In genomic region chr1:228404107-228404720, GRCh38 we compare ENCODE assay signal across 10 cellular contexts. TPM values are rescaled to one million over a fixed set of nuclear protein-coding genes. Genes with fewer than 3 reads are reported as not detected.
DNase-seq lines count a peak whose midpoint lies in the region; ATAC-seq, FAIRE-seq and TF ChIP-seq lines count a peak whose summit lies in the region.
"Had no signal": no experiment of that assay in that cellular context is flagged by ENCODE, and none has a peak within 500 bp of the region (broad histone marks: within the 10 kb centered on the region; RNA-seq: fewer than 3 reads in every experiment).

No MANE protein-coding gene starts in this region.

- H3K9me1 ChIP-seq in endothelial cell of umbilical vein (replicated peaks; ENCODE audit: control insufficient read depth, extremely low read depth, insufficient read depth, low read length): no peaks in the 10 kb centered on the region

- POLR2A ChIA-PET in Panc1 (lab: Charles Lee): no interaction called here
- POLR2A ChIA-PET in endothelial cell of umbilical vein (lab: Charles Lee): no interaction called here

- H3K9me3 Mint-ChIP-seq in activated T-cell treated with anti-CD3 and anti-CD28 coated beads, Interleukin-2, amount 50 U/mL, for 24 hours: no peaks in the 10 kb centered on the region

- H3K27ac Mint-ChIP-seq in activated T-cell treated with anti-CD3 and anti-CD28 coated beads, Interleukin-2, amount 50 U/mL, for 24 hours: peak overlapping the region; percentile 92

- BruUV-seq in Panc1 (replicated peaks; lab: Mats Ljungman, UMichigan) (TSS peak; percentile 75), endothelial cell of umbilical vein (replicated peaks; lab: Mats Ljungman, UMichigan) (no TSS peak)

- no peak for DNase-seq in activated T-cell treated with anti-CD3 and anti-CD28 coated beads, Interleukin-2, amount 50 U/mL, for 24 hours
- no peak for DNase-seq in activated T-cell treated with anti-CD3 and anti-CD28 coated beads, Interleukin-2, amount 50 U/mL, for 1 hour
- no peak for DNase-seq in Panc1 (ENCODE audit: low read depth, low spot score)
- no peak for DNase-seq in endothelial cell of umbilical vein (ENCODE audit: low read depth, low spot score)
- DNase-seq in retinal pigment epithelial cell (ENCODE audit: low read depth): no peak
- DNase-seq in SW 1271 (lab: John Stamatoyannopoulos, UW): no peak
- DNase-seq: effector CD4-positive, alpha-beta T cell; left colon had no signal

- H3K4me3 Mint-ChIP-seq in activated T-cell treated with anti-CD3 and anti-CD28 coated beads, Interleukin-2, amount 50 U/mL, for 24 hours: peak overlapping the region; percentile 94

- peak overlapping the region; percentile 83 for H3K4me2 ChIP-seq in endothelial cell of umbilical vein (ENCODE audit: insufficient read depth, low read length)

- TF ChIP-seq POLR2A in endothelial cell of umbilical vein (IDR thresholded peaks at IDR 0.05; ENCODE audit: low read depth, low read length): no peak

- no peak overlapping the region for H2AFZ ChIP-seq in endothelial cell of umbilical vein (ENCODE audit: low read depth, low read length)

- no peaks in the 10 kb centered on the region for H3K9me3 ChIP-seq in Panc1 (ENCODE audit: control insufficient read depth, insufficient read depth, low read depth, low read length)
- no peaks in the 10 kb centered on the region for H3K9me3 ChIP-seq in endothelial cell of umbilical vein (replicated peaks; ENCODE audit: control insufficient read depth, insufficient read depth, low read length)

- no peak for FAIRE-seq in endothelial cell of umbilical vein (lab: Jason Lieb, UNC)

- no peak for TF ChIP-seq CTCF in Panc1 (IDR thresholded peaks at IDR 0.05)
- no peak for TF ChIP-seq CTCF in endothelial cell of umbilical vein (IDR thresholded peaks at IDR 0.05; ENCODE audit: extremely low read depth in 1 of 2, insufficient read depth in 1 of 2, low read depth in 1 of 2, low read length in 2 of 2)
- no peak for TF ChIP-seq CTCF in retinal pigment epithelial cell (conservative IDR thresholded peaks at IDR 0.05; ENCODE audit: low read depth, low read length)

- H3K27me3 Mint-ChIP-seq in activated T-cell treated with anti-CD3 and anti-CD28 coated beads, Interleukin-2, amount 50 U/mL, for 24 hours: no peaks in the 10 kb centered on the region

- in situ Hi-C loops in Panc1 (cut with HindIII; ENCODE audit: low pct_unique_long_range_greater_than_20kb, low sequenced_read_pairs): no loop called here

- intact Hi-C loops in Panc1 (cut with micrococcal nuclease; ENCODE audit: unreplicated experiment) (no loop called here), endothelial cell of umbilical vein (cut with micrococcal nuclease) (no loop called here)

- H3K79me2 ChIP-seq in endothelial cell of umbilical vein (ENCODE audit: control insufficient read depth, insufficient read depth, low read length): peaks cover 68% of the 10 kb centered on the region

- no peak overlapping the region for H3K9ac ChIP-seq in endothelial cell of umbilical vein (replicated peaks; ENCODE audit: extremely low read depth, insufficient read depth, low read length)

- H3K27ac ChIP-seq in Panc1 (ENCODE audit: low read length) (no peak overlapping the region; the same call in 1 of the 2 replicates), endothelial cell of umbilical vein (ENCODE audit: insufficient read depth, low read depth, low read length) (no peak overlapping the region)

- H3K4me3 ChIP-seq in Panc1 (ENCODE audit: low read depth in 2 of 2, low read length in 2 of 2) (peak overlapping the region; percentile 90 to 93; a peak in 3 of 4 replicates), endothelial cell of umbilical vein (replicated peaks in 1 of 3; ENCODE audit: insufficient read depth in 1 of 3, low read depth in 1 of 3, low read length in 3 of 3) (peak overlapping the region in 1 of 3 experiments; percentile 57), retinal pigment epithelial cell (ENCODE audit: low read length) (peak overlapping the region; percentile 79)

- dilution Hi-C loops in endothelial cell of umbilical vein (cut with MboI; ENCODE audit: extremely low pct_ligation_motif_present, low sequenced_read_pairs): no loop called here

- H3K4me1 ChIP-seq in Panc1 (ENCODE audit: control insufficient read depth, insufficient read depth, low read length): peaks cover 20% of the 10 kb centered on the region
- peaks cover 23% of the 10 kb centered on the region for H3K4me1 ChIP-seq in endothelial cell of umbilical vein (ENCODE audit: control insufficient read depth, extremely low read depth, insufficient read depth, low read length)

- H3K4me1 Mint-ChIP-seq in activated T-cell treated with anti-CD3 and anti-CD28 coated beads, Interleukin-2, amount 50 U/mL, for 24 hours (ENCODE audit: low read depth): peaks cover 61% of the 10 kb centered on the region

- H3K27me3 ChIP-seq in Panc1 (ENCODE audit: control insufficient read depth, insufficient read depth, low read length): no peaks in the 10 kb centered on the region
- no peaks in the 10 kb centered on the region for H3K27me3 ChIP-seq in endothelial cell of umbilical vein (ENCODE audit: control insufficient read depth in 2 of 2, insufficient read depth in 2 of 2, low read length in 2 of 2)

- CTCF ChIA-PET in Panc1 (lab: Charles Lee): no interaction called here
- CTCF ChIA-PET in endothelial cell of umbilical vein (lab: Charles Lee): interaction anchor here (5.3 kb wide), 1 partner anchor 11 kb away, joined by 42 read pairs; no protein-coding TSS in a partner anchor

- ATAC-seq in Panc1 (no peak), HG03457 (IDR thresholded peaks at IDR 0.05; ENCODE audit: unreplicated experiment) (no peak), GM21423 (IDR thresholded peaks at IDR 0.05; ENCODE audit: unreplicated experiment) (no peak)
- ATAC-seq: left colon had no signal

- H3K36me3 ChIP-seq in Panc1 (ENCODE audit: control insufficient read depth, insufficient read depth, low read length) (no peaks in the 10 kb centered on the region), endothelial cell of umbilical vein (ENCODE audit: control insufficient read depth in 2 of 2, extremely low read depth in 1 of 2, insufficient read depth in 2 of 2, low read length in 2 of 2) (peaks cover 0 to 11% of the 10 kb centered on the region in 2 experiments)

- peaks cover 66% of the 10 kb centered on the region for H3K36me3 Mint-ChIP-seq in activated T-cell treated with anti-CD3 and anti-CD28 coated beads, Interleukin-2, amount 50 U/mL, for 24 hours (ENCODE audit: low read depth)

- no peaks in the 10 kb centered on the region for H4K20me1 ChIP-seq in endothelial cell of umbilical vein (replicated peaks; ENCODE audit: control insufficient read depth, extremely low read depth, insufficient read depth, low read length)

TF ChIP-seq in endothelial cell of umbilical vein, 7 proteins besides CTCF, POLR2A, EP300 and RAD21:
- no peak for TF ChIP-seq MAX (IDR thresholded peaks at IDR 0.05; ENCODE audit: insufficient read depth, insufficient read length)
- TF ChIP-seq EZH2 (IDR thresholded peaks at IDR 0.05; ENCODE audit: borderline replicate concordance, low read depth, low read length, severe bottlenecking): no peak
- no peak for TF ChIP-seq POLR2AphosphoS5 (IDR thresholded peaks at IDR 0.05; ENCODE audit: insufficient read depth, low read depth, low read length)
- TF ChIP-seq FOS (IDR thresholded peaks at IDR 0.05; ENCODE audit: borderline replicate concordance, insufficient read depth, low read length): no peak
- TF ChIP-seq JUN (IDR thresholded peaks at IDR 0.05; ENCODE audit: borderline replicate concordance, insufficient read depth, insufficient read length, low read depth): no peak
- no peak for TF ChIP-seq GATA2 (IDR thresholded peaks at IDR 0.05; ENCODE audit: insufficient read depth, insufficient read length, low read depth, low read length)
TF ChIP-seq in endothelial cell of umbilical vein: peak in this region for 0.

RNA-seq across cellular contexts. Expression of gene TRIM11, which starts 2.4 kb away (rescaled TPM):
- 38.6 TPM for total RNA-seq in Panc1 (2021; ENCODE audit: unreplicated experiment)
- 32.3 TPM for polyA plus RNA-seq in Panc1 (2012; ENCODE audit: insufficient read length)
- total RNA-seq in endothelial cell of umbilical vein: 25.2 and 28.8 TPM in 2 replicates
- 11.5 and 11.7 TPM in 2 replicates for polyA plus RNA-seq in endothelial cell of umbilical vein
- polyA plus RNA-seq in endothelial cell of umbilical vein (2011; cell fraction: cytosol; rRNA removed): 6.5 and 9.0 TPM in 2 replicates
- 24.3 and 26.2 TPM in 2 replicates for polyA plus RNA-seq in endothelial cell of umbilical vein (2011; cell fraction: nucleus; rRNA removed)
- polyA plus RNA-seq in endothelial cell of umbilical vein (2012): 9.5 and 10.3 TPM in 2 replicates
- 13.9 and 14.6 TPM in 2 replicates for polyA minus RNA-seq in endothelial cell of umbilical vein
- 12.6 TPM for polyA minus RNA-seq in endothelial cell of umbilical vein (2011; cell fraction: cytosol; rRNA and poly(A)+ RNA removed)
- polyA minus RNA-seq in endothelial cell of umbilical vein (2011; cell fraction: nucleus; rRNA and poly(A)+ RNA removed): 14.3 and 17.3 TPM in 2 replicates

RNA-seq across cellular contexts. Expression of gene TRIM17, which starts 12.4 kb away (rescaled TPM):
- 1.2 TPM for total RNA-seq in Panc1 (2021; ENCODE audit: unreplicated experiment)
- 1.0 TPM for polyA plus RNA-seq in Panc1 (2012; ENCODE audit: insufficient read length)
- not detected in 2 replicates for total RNA-seq in endothelial cell of umbilical vein
- not detected in 2 replicates for polyA plus RNA-seq in endothelial cell of umbilical vein
- polyA plus RNA-seq in endothelial cell of umbilical vein (2011; cell fraction: cytosol; rRNA removed): not detected in 2 replicates
- polyA plus RNA-seq in endothelial cell of umbilical vein (2011; cell fraction: nucleus; rRNA removed): not detected in 2 replicates
- 0.09 and 0.14 TPM in 2 replicates for polyA plus RNA-seq in endothelial cell of umbilical vein (2012)
- not detected in 2 replicates for polyA minus RNA-seq in endothelial cell of umbilical vein
- not detected for polyA minus RNA-seq in endothelial cell of umbilical vein (2011; cell fraction: cytosol; rRNA and poly(A)+ RNA removed)
- polyA minus RNA-seq in endothelial cell of umbilical vein (2011; cell fraction: nucleus; rRNA and poly(A)+ RNA removed): not detected in 2 replicates
